In genomic region chr14:81401420-81402122, GRCh38 we compare ENCODE assay signal across 8 cellular contexts. TPM values are rescaled to one million over a fixed set of nuclear protein-coding genes. Genes with fewer than 3 reads are reported as not detected.
A peak's percentile ranks its signal among the peaks of the same experiment; 100 is the strongest.
DNase-seq lines count a peak whose midpoint lies in the region; ATAC-seq and TF ChIP-seq lines count a peak whose summit lies in the region.

No MANE protein-coding gene starts in this region.

- CTCF ChIA-PET in naive thymus-derived CD4-positive, alpha-beta T cell (lab: Charles Lee) = no interaction called here

- no peaks in the 10 kb centered on the region for H3K4me1 ChIP-seq in naive thymus-derived CD4-positive, alpha-beta T cell (ENCODE audit: control insufficient read depth in 2 of 2, insufficient read depth in 2 of 2, low read length in 2 of 2)

- H3K27me3 Mint-ChIP-seq in activated T-helper 1 cell treated with anti-CD3 and anti-CD28 coated beads, Interleukin-12 subunit alpha, Interleukin-12 subunit beta, Interleukin-2, Interleukin-4 antibody, amounts not matched to agents 30 ng/mL and 10 ng/mL and 1 ng/mL, durations not matched to agents 14 hours and 24 hours and 36 hours (ENCODE audit: insufficient read depth) = no peaks in the 10 kb centered on the region
- peaks cover 7 to 36% (median 14%) of the 10 kb centered on the region in 5 donors for H3K27me3 Mint-ChIP-seq in naive thymus-derived CD4-positive, alpha-beta T cell
- H3K27me3 Mint-ChIP-seq in progenitor cell of endocrine pancreas = no peaks in the 10 kb centered on the region

- H3K36me3 Mint-ChIP-seq in activated T-helper 1 cell treated with anti-CD3 and anti-CD28 coated beads, Interleukin-12 subunit alpha, Interleukin-12 subunit beta, Interleukin-2, Interleukin-4 antibody, amounts not matched to agents 30 ng/mL and 10 ng/mL and 1 ng/mL, durations not matched to agents 14 hours and 24 hours and 36 hours (ENCODE audit: low read depth) = no peaks in the 10 kb centered on the region
- H3K36me3 Mint-ChIP-seq in naive thymus-derived CD4-positive, alpha-beta T cell = no peaks in the 10 kb centered on the region
- H3K36me3 Mint-ChIP-seq in progenitor cell of endocrine pancreas (ENCODE audit: insufficient read depth) = peaks cover 9% of the 10 kb centered on the region

- POLR2A ChIA-PET in naive thymus-derived CD4-positive, alpha-beta T cell (lab: Charles Lee) = no interaction called here

- TF ChIP-seq CTCF in progenitor cell of endocrine pancreas (IDR thresholded peaks at IDR 0.05; ENCODE audit: unreplicated experiment) = no peak

- H3K27ac ChIP-seq in naive thymus-derived CD4-positive, alpha-beta T cell (ENCODE audit: low read depth, low read length) = no peak overlapping the region

- H3K36me3 ChIP-seq in naive thymus-derived CD4-positive, alpha-beta T cell (ENCODE audit: control insufficient read depth in 2 of 3, insufficient read depth in 3 of 3, low read length in 3 of 3) = no peaks in the 10 kb centered on the region

- H3K27ac Mint-ChIP-seq in activated T-helper 1 cell treated with anti-CD3 and anti-CD28 coated beads, Interleukin-12 subunit alpha, Interleukin-12 subunit beta, Interleukin-2, Interleukin-4 antibody, amounts not matched to agents 30 ng/mL and 10 ng/mL and 1 ng/mL, durations not matched to agents 14 hours and 24 hours and 36 hours = peak overlapping the region; percentile 33
- H3K27ac Mint-ChIP-seq in naive thymus-derived CD4-positive, alpha-beta T cell = peak overlapping the region in 1 of 9 donors; percentile 1
- no peak overlapping the region for H3K27ac Mint-ChIP-seq in progenitor cell of endocrine pancreas

- H3K27me3 ChIP-seq in naive thymus-derived CD4-positive, alpha-beta T cell (ENCODE audit: control insufficient read depth in 2 of 2, insufficient read depth in 2 of 2, low read length in 2 of 2) = no peaks in the 10 kb centered on the region

- H3K4me3 Mint-ChIP-seq in activated T-helper 1 cell treated with anti-CD3 and anti-CD28 coated beads, Interleukin-12 subunit alpha, Interleukin-12 subunit beta, Interleukin-2, Interleukin-4 antibody, amounts not matched to agents 30 ng/mL and 10 ng/mL and 1 ng/mL, durations not matched to agents 14 hours and 24 hours and 36 hours = peak overlapping the region; percentile 7
- H3K4me3 Mint-ChIP-seq in naive thymus-derived CD4-positive, alpha-beta T cell = no peak overlapping the region
- no peak overlapping the region for H3K4me3 Mint-ChIP-seq in progenitor cell of endocrine pancreas (ENCODE audit: low read depth)

- ATAC-seq in HG02885 (IDR thresholded peaks at IDR 0.05; ENCODE audit: poor library complexity, unreplicated experiment) (peak; percentile 46), HG03571 (IDR thresholded peaks at IDR 0.05; ENCODE audit: unreplicated experiment) (no peak)
- ATAC-seq in naive thymus-derived CD4-positive, alpha-beta T cell = peak; percentile 54

- peaks cover 21% of the 10 kb centered on the region for H3K4me1 Mint-ChIP-seq in activated T-helper 1 cell treated with anti-CD3 and anti-CD28 coated beads, Interleukin-12 subunit alpha, Interleukin-12 subunit beta, Interleukin-2, Interleukin-4 antibody, amounts not matched to agents 30 ng/mL and 10 ng/mL and 1 ng/mL, durations not matched to agents 14 hours and 24 hours and 36 hours (ENCODE audit: low read depth)
- H3K4me1 Mint-ChIP-seq in naive thymus-derived CD4-positive, alpha-beta T cell = peaks cover 0 to 29% (median 0%) of the 10 kb centered on the region in 7 donors
- H3K4me1 Mint-ChIP-seq in progenitor cell of endocrine pancreas (ENCODE audit: low read depth) = no peaks in the 10 kb centered on the region

- no peaks in the 10 kb centered on the region for H3K9me3 Mint-ChIP-seq in activated T-helper 1 cell treated with anti-CD3 and anti-CD28 coated beads, Interleukin-12 subunit alpha, Interleukin-12 subunit beta, Interleukin-2, Interleukin-4 antibody, amounts not matched to agents 30 ng/mL and 10 ng/mL and 1 ng/mL, durations not matched to agents 14 hours and 24 hours and 36 hours
- peaks cover 0 to 13% (median 3%) of the 10 kb centered on the region in 11 donors for H3K9me3 Mint-ChIP-seq in naive thymus-derived CD4-positive, alpha-beta T cell
- H3K9me3 Mint-ChIP-seq in progenitor cell of endocrine pancreas (ENCODE audit: low read depth) = peaks cover 7% of the 10 kb centered on the region

- DNase-seq in GM04503 (ENCODE audit: low read depth) (peak; percentile 90), progenitor cell of endocrine pancreas (ENCODE audit: low spot score, unreplicated experiment) (no peak), NCI-H1930 (lab: John Stamatoyannopoulos, UW) (no peak), T1000 (lab: John Stamatoyannopoulos, UW) (no peak)
- no peak for DNase-seq in activated T-helper 1 cell treated with anti-CD3 and anti-CD28 coated beads, Interleukin-12 subunit alpha, Interleukin-12 subunit beta, Interleukin-2, Interleukin-4 antibody, amounts not matched to agents 30 ng/mL and 10 ng/mL and 1 ng/mL, durations not matched to agents 14 hours and 24 hours and 36 hours (ENCODE audit: low spot score)
- DNase-seq in naive thymus-derived CD4-positive, alpha-beta T cell = no peak

- intact Hi-C loops in activated T-helper 1 cell treated with anti-CD3 and anti-CD28 coated beads, Interleukin-12 subunit alpha, Interleukin-12 subunit beta, Interleukin-2, Interleukin-4 antibody, amounts not matched to agents 30 ng/mL and 10 ng/mL and 1 ng/mL, durations not matched to agents 14 hours and 24 hours and 36 hours (cut with micrococcal nuclease) = no loop called here
- intact Hi-C loops in naive thymus-derived CD4-positive, alpha-beta T cell (cut with micrococcal nuclease) = no loop called here

- no peaks in the 10 kb centered on the region for H3K9me3 ChIP-seq in naive thymus-derived CD4-positive, alpha-beta T cell (ENCODE audit: control insufficient read depth in 2 of 3, low read length in 3 of 3)

- no peak overlapping the region for H3K4me3 ChIP-seq in naive thymus-derived CD4-positive, alpha-beta T cell (ENCODE audit: low read length)

RNA-seq across cellular contexts. Expression of gene STON2, which starts 1.4 kb away (rescaled TPM):
- 0.44 and 0.47 TPM in 2 replicates for total RNA-seq in activated T-helper 1 cell treated with anti-CD3 and anti-CD28 coated beads, Interleukin-12 subunit alpha, Interleukin-12 subunit beta, Interleukin-2, Interleukin-4 antibody, amounts not matched to agents 30 ng/mL and 10 ng/mL and 1 ng/mL, durations not matched to agents 14 hours and 24 hours and 36 hours
- total RNA-seq in naive thymus-derived CD4-positive, alpha-beta T cell = 1 to 10 TPM in 1 of 5 experiments, under 1 TPM in 2, not detected in 2; 0.19 to 3.4 (median 0.65) TPM
- not detected for polyA plus RNA-seq in naive thymus-derived CD4-positive, alpha-beta T cell
- 73.6 and 77.2 TPM in 2 replicates for total RNA-seq in progenitor cell of endocrine pancreas

Comparison
In these comparisons a context has a peak if more than half of its experiments do, and no peak if none do; other contexts are left out.
1. RNA of gene STON2, which starts 1.4 kb away (total RNA-seq): 73.6 to 77.2 TPM in progenitor cell of endocrine pancreas; 0.44 to 0.47 TPM in activated T-helper 1 cell treated with anti-CD3 and anti-CD28 coated beads, Interleukin-12 subunit alpha, Interleukin-12 subunit beta, Interleukin-2, Interleukin-4 antibody, amounts not matched to agents 30 ng/mL and 10 ng/mL and 1 ng/mL, durations not matched to agents 14 hours and 24 hours and 36 hours and 0.19 to 3.4 TPM in naive thymus-derived CD4-positive, alpha-beta T cell; every median in the first group is over 10 times any median in the second.